ENCODE assay signal across 24 cellular contexts in genomic region chr10:130801784-130802183, GRCh38.
"Had no signal": no experiment of that assay in that cellular context is flagged by ENCODE, and none has a peak within 500 bp of the region (broad histone marks: within the 10 kb centered on the region; RNA-seq: fewer than 3 reads in every experiment).

No MANE protein-coding gene starts in this region.

- H3K27ac ChIP-seq: coronary artery, esophagus squamous epithelium, neutrophil, pancreas, right lobe of liver, transverse colon, vagina had no signal

- ATAC-seq: naive thymus-derived CD8-positive, alpha-beta T cell; pancreas; stimulated activated naive B cell treated with anti-CD40 and anti-IgM and Interleukin-4, amounts not matched to agents 10 μg/mL and 1 μg/mL and 100 μg/mL, for 72 hours had no signal

- H3K4me3 ChIP-seq: coronary artery, esophagus squamous epithelium, pancreas, right lobe of liver, transverse colon, vagina had no signal

- H3K27ac Mint-ChIP-seq: immature natural killer cell; naive thymus-derived CD8-positive, alpha-beta T cell; progenitor cell of endocrine pancreas; stimulated activated naive B cell treated with anti-CD40 and anti-IgM and Interleukin-4, amounts not matched to agents 10 μg/mL and 1 μg/mL and 100 μg/mL, for 72 hours; stimulated activated naive CD8-positive, alpha-beta T cell treated with anti-CD3 and anti-CD28 coated beads, Interleukin-15, Interleukin-2, amounts not matched to agents 100 ng/mL and 50 ng/mL, for 24 hours had no signal

- H3K9me3 Mint-ChIP-seq: naive thymus-derived CD8-positive, alpha-beta T cell; stimulated activated naive CD8-positive, alpha-beta T cell treated with anti-CD3 and anti-CD28 coated beads, Interleukin-15, Interleukin-2, amounts not matched to agents 100 ng/mL and 50 ng/mL, for 24 hours had no signal

- H3K9me3 ChIP-seq: esophagus squamous epithelium, neutrophil, pancreas, right lobe of liver, transverse colon, vagina had no signal

- H3K27me3 ChIP-seq: neutrophil, right lobe of liver, transverse colon, vagina had no signal

- H3K36me3 ChIP-seq: esophagus squamous epithelium, neutrophil, pancreas, right lobe of liver, transverse colon, vagina had no signal

- DNase-seq: dermis blood vessel endothelial cell; effector memory CD4-positive, alpha-beta T cell; erythroblast; esophagus squamous epithelium; foreskin melanocyte; hypothalamus; immature natural killer cell; mesenchymal stem cell; midbrain; small intestine; stimulated activated CD4-positive, alpha-beta T cell treated with anti-CD3 and anti-CD28 coated beads, Interleukin-15, amount 100 ng/mL, for 24 hours; stimulated activated CD4-positive, alpha-beta T cell treated with anti-CD3 and anti-CD28 coated beads, Interleukin-2, amount 100 ng/mL, for 48 hours; stimulated activated naive B cell treated with anti-CD40 and anti-IgM and Interleukin-4, amounts not matched to agents 10 μg/mL and 1 μg/mL and 100 μg/mL, for 72 hours; transverse colon had no signal

- H3K27me3 Mint-ChIP-seq: progenitor cell of endocrine pancreas; stimulated activated naive B cell treated with anti-CD40 and anti-IgM and Interleukin-4, amounts not matched to agents 10 μg/mL and 1 μg/mL and 100 μg/mL, for 72 hours; stimulated activated naive CD8-positive, alpha-beta T cell treated with anti-CD3 and anti-CD28 coated beads, Interleukin-15, Interleukin-2, amounts not matched to agents 100 ng/mL and 50 ng/mL, for 24 hours had no signal

- H3K4me1 Mint-ChIP-seq: immature natural killer cell; naive thymus-derived CD8-positive, alpha-beta T cell; neural crest cell; stimulated activated naive B cell treated with anti-CD40 and anti-IgM and Interleukin-4, amounts not matched to agents 10 μg/mL and 1 μg/mL and 100 μg/mL, for 72 hours had no signal

- FAIRE-seq: endometrium, pancreas, small intestine had no signal

- H3K36me3 Mint-ChIP-seq: immature natural killer cell; naive thymus-derived CD8-positive, alpha-beta T cell; stimulated activated naive B cell treated with anti-CD40 and anti-IgM and Interleukin-4, amounts not matched to agents 10 μg/mL and 1 μg/mL and 100 μg/mL, for 72 hours had no signal

- H3K4me3 Mint-ChIP-seq: immature natural killer cell; naive thymus-derived CD8-positive, alpha-beta T cell; neural crest cell; stimulated activated naive B cell treated with anti-CD40 and anti-IgM and Interleukin-4, amounts not matched to agents 10 μg/mL and 1 μg/mL and 100 μg/mL, for 72 hours; stimulated activated naive CD8-positive, alpha-beta T cell treated with anti-CD3 and anti-CD28 coated beads, Interleukin-15, Interleukin-2, amounts not matched to agents 100 ng/mL and 50 ng/mL, for 24 hours had no signal

- H3K4me1 ChIP-seq: esophagus squamous epithelium, pancreas, right lobe of liver, transverse colon, vagina had no signal
